15 cellular contexts compared by ENCODE assay signal in the genomic region with DNA sequence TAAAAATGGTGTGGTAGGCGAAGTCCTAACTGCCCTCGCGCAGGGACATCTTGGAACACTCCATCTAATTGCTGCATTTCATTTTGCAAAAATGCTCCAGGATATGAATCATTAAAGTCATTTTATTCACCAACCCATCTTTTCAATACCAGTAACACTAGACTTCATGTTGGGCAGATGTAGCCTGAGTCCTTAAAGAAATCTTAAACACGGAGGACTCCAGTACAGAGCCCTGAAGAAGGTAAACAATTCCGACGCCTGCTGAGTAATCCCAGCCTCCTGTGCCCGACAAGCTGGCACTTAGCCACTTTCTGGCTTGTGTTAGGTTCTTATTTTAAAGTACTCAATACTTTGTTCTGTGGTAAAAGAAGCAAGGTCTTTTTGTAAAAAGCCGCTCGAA. TPM values are rescaled to one million over a fixed set of nuclear protein-coding genes. Genes with fewer than 3 reads are reported as not detected.
DNase-seq lines count a peak whose midpoint lies in the region; ATAC-seq, FAIRE-seq and TF ChIP-seq lines count a peak whose summit lies in the region.
"Had no signal": no experiment of that assay in that cellular context is flagged by ENCODE, and none has a peak within 500 bp of the region (broad histone marks: within the 10 kb centered on the region; RNA-seq: fewer than 3 reads in every experiment).

No MANE protein-coding gene starts in this region.

- H3K4me3 Mint-ChIP-seq in MCF 10A (ENCODE audit: unreplicated experiment), result no peak overlapping the region
- no peak overlapping the region for H3K4me3 Mint-ChIP-seq in astrocyte (ENCODE audit: unreplicated experiment)
- H3K4me3 Mint-ChIP-seq: activated naive CD4-positive, alpha-beta T cell treated with anti-CD3 and anti-CD28 coated beads, Interleukin-2, amount 10 ng/mL, durations not matched to agents 7 days and 5 days; naive B cell had no signal

- H3K27ac Mint-ChIP-seq in MCF 10A (ENCODE audit: low read depth, unreplicated experiment) (no peak overlapping the region), astrocyte (ENCODE audit: unreplicated experiment) (no peak overlapping the region)
- H3K27ac Mint-ChIP-seq: activated naive CD4-positive, alpha-beta T cell treated with anti-CD3 and anti-CD28 coated beads, Interleukin-2, amount 10 ng/mL, durations not matched to agents 7 days and 5 days; naive B cell had no signal

- BruUV-seq in MCF 10A (replicated peaks; lab: Mats Ljungman, UMichigan), result no TSS peak

- H3K36me3 ChIP-seq in breast epithelium (no peaks in the 10 kb centered on the region), astrocyte (ENCODE audit: insufficient read depth, low read length) (no peaks in the 10 kb centered on the region), left lung (no peaks in the 10 kb centered on the region)

- H2AFZ ChIP-seq in astrocyte (ENCODE audit: low read depth, low read length), result no peak overlapping the region

- POLR2A ChIA-PET in MCF 10A (lab: Yijun Ruan, JAX), result interaction anchor here (0.6 kb wide), 1 partner anchor 112 kb away, joined by 4 read pairs; no protein-coding TSS in a partner anchor

- no peaks in the 10 kb centered on the region for H3K79me2 ChIP-seq in astrocyte (ENCODE audit: insufficient read depth, low read length)

- H4K20me1 ChIP-seq in astrocyte (ENCODE audit: insufficient read depth, low read length), result no peaks in the 10 kb centered on the region

- H3K4me1 ChIP-seq in breast epithelium (no peaks in the 10 kb centered on the region), astrocyte (ENCODE audit: insufficient read depth, low read length) (peaks cover 18% of the 10 kb centered on the region), left lung (no peaks in the 10 kb centered on the region)

- H3K27me3 Mint-ChIP-seq in MCF 10A (ENCODE audit: insufficient read depth, unreplicated experiment), result no peaks in the 10 kb centered on the region
- peaks cover 16% of the 10 kb centered on the region for H3K27me3 Mint-ChIP-seq in astrocyte (ENCODE audit: low read depth, unreplicated experiment)

- H3K27me3 ChIP-seq in breast epithelium (no peaks in the 10 kb centered on the region), astrocyte (ENCODE audit: insufficient read depth, low read length) (no peaks in the 10 kb centered on the region), left lung (peaks cover 0 to 20% of the 10 kb centered on the region in 2 donors)

- ATAC-seq in left lung, result peak; percentile 93
- ATAC-seq: GM12878 had no signal

- TF ChIP-seq POLR2A in breast epithelium (IDR thresholded peaks at IDR 0.05), result no peak

- TF ChIP-seq CTCF in MCF 10A (IDR thresholded peaks at IDR 0.05; ENCODE audit: unreplicated experiment) (no peak), breast epithelium (IDR thresholded peaks at IDR 0.05) (no peak), astrocyte (IDR thresholded peaks at IDR 0.05; ENCODE audit: insufficient read depth, low read depth, low read length) (no peak), left lung (IDR thresholded peaks at IDR 0.05) (no peak)

- H3K4me1 Mint-ChIP-seq in MCF 10A (ENCODE audit: insufficient read depth, unreplicated experiment) (peaks cover 16% of the 10 kb centered on the region), astrocyte (ENCODE audit: low read depth, unreplicated experiment) (peaks cover 13% of the 10 kb centered on the region)
- H3K4me1 Mint-ChIP-seq: naive B cell had no signal

- H3K9ac ChIP-seq in astrocyte (ENCODE audit: low read length), result no peak overlapping the region

- H3K9me3 Mint-ChIP-seq in MCF 10A (ENCODE audit: unreplicated experiment), result no peaks in the 10 kb centered on the region
- peaks cover 4% of the 10 kb centered on the region for H3K9me3 Mint-ChIP-seq in astrocyte (ENCODE audit: unreplicated experiment)
- H3K9me3 Mint-ChIP-seq: activated naive CD4-positive, alpha-beta T cell treated with anti-CD3 and anti-CD28 coated beads, Interleukin-2, amount 10 ng/mL, durations not matched to agents 7 days and 5 days had no signal

- peak; percentile 61 for DNase-seq in MCF 10A (ENCODE audit: unreplicated experiment)
- no peak for DNase-seq in breast epithelium (ENCODE audit: low spot score in 2 of 2)
- DNase-seq in astrocyte (ENCODE audit: low read depth), result peak; percentile 59
- peak in 1 of 2 donors; percentile 40 for DNase-seq in left lung
- DNase-seq in NCI-H1048 (lab: John Stamatoyannopoulos, UW), result no peak
- DNase-seq in NCI-H2227 treated with DMSO at 0.1 percent for 48 hours (lab: John Stamatoyannopoulos, UW), result no peak
- DNase-seq in caudate nucleus (lab: John Stamatoyannopoulos, UW), result no peak
- DNase-seq in hypothalamus (lab: John Stamatoyannopoulos, UW), result no peak
- DNase-seq: activated naive CD4-positive, alpha-beta T cell treated with anti-CD3 and anti-CD28 coated beads, Interleukin-2, amount 10 ng/mL, durations not matched to agents 7 days and 5 days; naive B cell; NCI-H69; RPMI8226 had no signal

- no peak overlapping the region for H3K27ac ChIP-seq in breast epithelium
- H3K27ac ChIP-seq in astrocyte (ENCODE audit: low read depth, low read length), result no peak overlapping the region
- no peak overlapping the region for H3K27ac ChIP-seq in left lung
- no peak overlapping the region for H3K27ac ChIP-seq in caudate nucleus (ENCODE audit: low read depth, low read length)
- H3K27ac ChIP-seq: coronary artery had no signal

- peak overlapping the region; percentile 50 for H3K4me2 ChIP-seq in astrocyte (ENCODE audit: low read length)

- CTCF ChIA-PET in MCF 10A (lab: Yijun Ruan, JAX), result interaction anchor here (0.6 kb wide), 1 partner anchor 76 kb away, joined by 3 read pairs; no protein-coding TSS in a partner anchor

- H3K36me3 Mint-ChIP-seq in MCF 10A (ENCODE audit: insufficient read depth, unreplicated experiment), result no peaks in the 10 kb centered on the region
- H3K36me3 Mint-ChIP-seq in astrocyte (ENCODE audit: low read depth, unreplicated experiment), result peaks cover 3% of the 10 kb centered on the region
- H3K36me3 Mint-ChIP-seq: activated naive CD4-positive, alpha-beta T cell treated with anti-CD3 and anti-CD28 coated beads, Interleukin-2, amount 10 ng/mL, durations not matched to agents 7 days and 5 days; naive B cell had no signal

- H3K9me3 ChIP-seq in breast epithelium, result no peaks in the 10 kb centered on the region
- no peaks in the 10 kb centered on the region for H3K9me3 ChIP-seq in astrocyte (ENCODE audit: insufficient read depth, low read depth, low read length)
- no peaks in the 10 kb centered on the region for H3K9me3 ChIP-seq in left lung

- intact Hi-C loops in MCF 10A (cut with micrococcal nuclease), result no loop called here
- intact Hi-C loops in breast epithelium (cut with DNase I; ENCODE audit: low total_unique reads), result no loop called here
- intact Hi-C loops in left lung (cut with DNase I), result no loop called here

- no peak for FAIRE-seq in astrocyte (lab: Jason Lieb, UNC)
- FAIRE-seq: GM12878, keratinocyte had no signal

- H3K4me3 ChIP-seq in breast epithelium (no peak overlapping the region), astrocyte (ENCODE audit: insufficient read depth, low read depth, low read length) (no peak overlapping the region), left lung (no peak overlapping the region)
- H3K4me3 ChIP-seq: coronary artery, GM12878 had no signal

RNA-seq across cellular contexts. Expression of gene IRS2, which starts 58.0 kb away (rescaled TPM):
- total RNA-seq in MCF 10A (2022) (41.8 and 48.5 TPM in 2 replicates), breast epithelium (10 to 100 TPM; 25.8 to 38.2 (median 29.5) TPM), astrocyte (14.4 and 20.1 TPM in 2 replicates), left lung (10 to 100 TPM in 1 of 2 donors, 1 to 10 TPM in 1; 9.4 to 15.8 TPM)

Comparison
In these comparisons a context has a peak if more than half of its experiments do, and no peak if none do; other contexts are left out.
1. DNase-seq: peak in MCF 10A (single experiment) and astrocyte (single experiment); none in breast epithelium (0 of 2), NCI-H1048 (single experiment), NCI-H2227 treated with DMSO at 0.1 percent for 48 hours (single experiment), caudate nucleus (0 of 61) and hypothalamus (0 of 51).